Comparison of ENCODE assay signal across 11 cellular contexts in the genomic region with DNA sequence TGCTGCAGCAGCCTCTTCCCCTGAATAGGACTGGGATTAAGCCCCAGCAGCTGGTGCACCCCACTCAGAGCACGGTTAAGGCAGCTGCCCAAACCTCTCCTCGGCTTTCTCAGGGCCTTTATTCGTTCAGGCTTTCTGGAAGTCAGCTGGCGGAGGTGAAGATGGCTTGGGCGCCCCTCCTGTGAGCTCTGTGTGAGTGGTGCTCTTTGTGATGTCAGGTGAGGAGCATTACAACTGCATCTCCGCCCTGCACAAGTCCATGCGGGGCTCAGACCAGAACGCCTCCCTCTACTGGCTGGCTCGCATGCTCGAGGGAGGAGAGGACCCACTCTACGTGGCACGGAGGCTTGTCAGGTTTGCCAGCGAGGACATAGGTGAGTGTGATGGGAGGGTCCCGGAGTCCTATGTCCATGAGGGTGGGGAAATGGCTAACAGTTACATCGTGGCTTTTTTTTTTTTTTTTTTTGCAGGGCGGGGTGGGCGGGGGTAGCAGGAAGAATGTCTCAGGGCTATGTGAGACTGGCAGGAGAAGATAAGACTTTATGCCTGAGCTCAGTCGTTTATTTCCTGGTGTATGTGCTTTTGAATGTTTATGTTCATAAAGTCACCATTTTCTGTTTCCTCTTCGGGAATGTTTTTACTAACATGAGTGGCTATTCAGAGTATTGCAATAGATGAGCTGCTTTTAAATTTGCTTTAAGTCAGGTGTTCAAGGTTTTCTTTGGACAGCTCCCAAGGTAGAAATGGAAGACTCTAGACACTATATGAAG. TPM values are rescaled to one million over a fixed set of nuclear protein-coding genes. Genes with fewer than 3 reads are reported as not detected.
DNase-seq lines count a peak whose midpoint lies in the region; ATAC-seq and TF ChIP-seq lines count a peak whose summit lies in the region.
"Had no signal": no experiment of that assay in that cellular context is flagged by ENCODE, and none has a peak within 500 bp of the region (broad histone marks: within the 10 kb centered on the region; RNA-seq: fewer than 3 reads in every experiment).

No MANE protein-coding gene starts in this region.

- no peak for TF ChIP-seq RAD21 in HCT116 (IDR thresholded peaks at IDR 0.05; ENCODE audit: low read depth)

- H3K27me3 Mint-ChIP-seq in glutamatergic neuron (ENCODE audit: unreplicated experiment) = peaks cover 8% of the 10 kb centered on the region

- H3K4me2 ChIP-seq in HCT116 (ENCODE audit: low read length) = no peak overlapping the region
- no peak overlapping the region for H3K4me2 ChIP-seq in GM23248 (ENCODE audit: unreplicated experiment)

- H2AFZ ChIP-seq in HCT116 (ENCODE audit: low read depth, low read length, poor library complexity, severe bottlenecking) (no peak overlapping the region), GM23248 (no peak overlapping the region)

- no peaks in the 10 kb centered on the region for H4K20me1 ChIP-seq in HCT116 (ENCODE audit: insufficient read depth)
- no peaks in the 10 kb centered on the region for H4K20me1 ChIP-seq in GM23248 (ENCODE audit: insufficient read depth)

- POLR2A ChIA-PET in HCT116 (lab: Charles Lee) = interaction anchor here (1.1 kb wide), 1 partner anchor 12 kb away, joined by 4 read pairs; no protein-coding TSS in a partner anchor

- RAD21 ChIA-PET in HCT116 (lab: Charles Lee; ENCODE audit: low non-redundant PET in 1 of 2, low total read pairs in 2 of 2, uncharacterized antibody in 2 of 2, unreplicated experiment in 2 of 2) = no interaction called here

- DNase-seq in HCT116 (ENCODE audit: low read depth, low spot score) (no peak), UCSD-AML1 (lab: John Stamatoyannopoulos, UW; ENCODE audit: unreplicated experiment) (peak; percentile 41), glutamatergic neuron (peak; percentile 45), psoas muscle (no peak), esophagus muscularis mucosa (ENCODE audit: extremely low spot score) (no peak), GM23248 (no peak)
- DNase-seq: NCI-H2029; stimulated activated CD4-positive, alpha-beta T cell treated with anti-CD3 and anti-CD28 coated beads, Interleukin-4, amount 100 ng/mL, for 4 hours had no signal

- no peak overlapping the region for H3K9ac ChIP-seq in HCT116 (ENCODE audit: low read length)
- no peak overlapping the region for H3K9ac ChIP-seq in GM23248

- in situ Hi-C loops in GM23248 (cut with MboI) = no loop called here

- H3K79me2 ChIP-seq in HCT116 (ENCODE audit: insufficient read depth, low read length) (peaks cover 79% of the 10 kb centered on the region), GM23248 (ENCODE audit: insufficient read depth) (peaks cover 92% of the 10 kb centered on the region)

- intact Hi-C loops in HCT116 (cut with micrococcal nuclease) (no loop called here), psoas muscle (cut with DNase I) (no loop called here), esophagus muscularis mucosa (cut with DNase I) (no loop called here)

- no peaks in the 10 kb centered on the region for H3K9me2 ChIP-seq in HCT116 (ENCODE audit: insufficient read depth)
- H3K9me2 ChIP-seq in GM23248 (ENCODE audit: insufficient read depth) = no peaks in the 10 kb centered on the region

- no TSS peak for BruUV-seq in HCT116 (replicated peaks; lab: Mats Ljungman, UMichigan)

- no peaks in the 10 kb centered on the region for H3F3A ChIP-seq in GM23248 (ENCODE audit: insufficient read depth)

- peak overlapping the region; percentile 68 for H3K4me3 Mint-ChIP-seq in glutamatergic neuron (ENCODE audit: unreplicated experiment)
- H3K4me3 Mint-ChIP-seq: neural crest cell had no signal

- CTCF ChIA-PET in HCT116 (lab: Charles Lee) = interaction anchor here (0.6 to 1.6 kb wide), 4 partner anchors 8 to 188 kb away, joined by 3 to 4 read pairs (median 3); partner anchors contain the start of gene SERPINB6

- 54 to 65% (median 59%) methylated on average over 18 to 19 of the region's 19 CpGs for WGBS in psoas muscle, 3 donors
- 57% methylated on average over 17 of the region's 19 CpGs for WGBS in esophagus muscularis mucosa
- 86 to 89% methylated on average over 19 of the region's 19 CpGs for WGBS in GM23248 (ENCODE audit: low coverage in 1 of 2, low lambda C conversion rate in 2 of 2, missing lambda C conversion rate in 2 of 2), 2 experiments

- H3K4me1 ChIP-seq in HCT116 (ENCODE audit: control insufficient read depth in 1 of 2, insufficient read depth in 2 of 2, low read length in 2 of 2) (peaks cover 0 to 8% of the 10 kb centered on the region in 2 experiments; a peak in 1 of 4 replicates), psoas muscle (peaks cover 28% of the 10 kb centered on the region), esophagus muscularis mucosa (peaks cover 0 to 11% (median 5%) of the 10 kb centered on the region in 4 donors), GM23248 (ENCODE audit: insufficient read depth) (no peaks in the 10 kb centered on the region)

- H3K4me1 Mint-ChIP-seq in glutamatergic neuron (ENCODE audit: low read depth, unreplicated experiment) = peaks cover 51% of the 10 kb centered on the region

- ATAC-seq in HCT116 (peak; percentile 70), psoas muscle (peak; percentile 25 to 51 (median 40)), GM18909 (IDR thresholded peaks at IDR 0.05; ENCODE audit: poor library complexity, unreplicated experiment) (no peak)

- H3K27ac Mint-ChIP-seq in glutamatergic neuron (ENCODE audit: unreplicated experiment) = peak overlapping the region; percentile 97

- H3K9me3 ChIP-seq in HCT116 (ENCODE audit: control insufficient read depth in 1 of 2, insufficient read depth in 1 of 2, low read depth in 1 of 2, low read length in 2 of 2) (no peaks in the 10 kb centered on the region), psoas muscle (no peaks in the 10 kb centered on the region), esophagus muscularis mucosa (no peaks in the 10 kb centered on the region), GM23248 (ENCODE audit: low read depth) (no peaks in the 10 kb centered on the region)

- H3K27ac ChIP-seq in HCT116 (ENCODE audit: low read depth, low read length) (no peak overlapping the region), psoas muscle (peak overlapping the region; percentile 39), esophagus muscularis mucosa (replicated peaks in 1 of 4) (no peak overlapping the region), GM23248 (no peak overlapping the region)
- H3K27ac ChIP-seq: coronary artery had no signal

- H3K36me3 Mint-ChIP-seq in glutamatergic neuron (ENCODE audit: unreplicated experiment) = no peaks in the 10 kb centered on the region

- TF ChIP-seq CTCF in HCT116 (IDR thresholded peaks at IDR 0.05 in 2 of 3, conservative IDR thresholded peaks at IDR 0.05 in 1 of 3; ENCODE audit: borderline replicate concordance in 1 of 3, insufficient read depth in 1 of 3, low read depth in 2 of 3, low read length in 2 of 3) (0 out of 6 replicates have a peak, but pooled peaks of 1 of the 3 experiments have one; percentile 16), glutamatergic neuron (IDR thresholded peaks at IDR 0.05; ENCODE audit: partially characterized antibody, unreplicated experiment) (no peak), psoas muscle (IDR thresholded peaks at IDR 0.05) (no peak), esophagus muscularis mucosa (IDR thresholded peaks at IDR 0.05) (peak in 1 of 3 experiments; percentile 2)

- TF ChIP-seq POLR2A in HCT116 (IDR thresholded peaks at IDR 0.05; ENCODE audit: borderline replicate concordance, extremely low read depth, insufficient read depth, insufficient read length) (no peak), esophagus muscularis mucosa (IDR thresholded peaks at IDR 0.05; ENCODE audit: low read depth) (no peak)

- peaks cover 42 to 48% of the 10 kb centered on the region in 2 experiments; a peak in 3 of 4 replicates for H3K36me3 ChIP-seq in HCT116 (ENCODE audit: control insufficient read depth in 1 of 2, insufficient read depth in 2 of 2, low read length in 2 of 2)
- peaks cover 5 to 56% of the 10 kb centered on the region in 2 donors for H3K36me3 ChIP-seq in psoas muscle (ENCODE audit: insufficient read depth in 1 of 2, low read depth in 1 of 2)
- H3K36me3 ChIP-seq in esophagus muscularis mucosa = peaks cover 7 to 93% (median 64%) of the 10 kb centered on the region in 4 donors
- peaks cover 6% of the 10 kb centered on the region; the same call in 1 of the 2 replicates for H3K36me3 ChIP-seq in GM23248 (ENCODE audit: low read depth)

- H3K27me3 ChIP-seq in HCT116 (ENCODE audit: insufficient read depth, low read length) (no peaks in the 10 kb centered on the region), psoas muscle (ENCODE audit: insufficient read depth in 3 of 3, low read length in 2 of 3) (no peaks in the 10 kb centered on the region), esophagus muscularis mucosa (no peaks in the 10 kb centered on the region), GM23248 (replicated peaks; ENCODE audit: insufficient read depth) (no peaks in the 10 kb centered on the region)

- TF ChIP-seq EP300 in esophagus muscularis mucosa (IDR thresholded peaks at IDR 0.05) = no peak

- H3K9me3 Mint-ChIP-seq in glutamatergic neuron (ENCODE audit: unreplicated experiment) = peaks cover 13% of the 10 kb centered on the region
- H3K9me3 Mint-ChIP-seq: neural crest cell had no signal

- H3K4me3 ChIP-seq in HCT116 (replicated peaks in 1 of 2; ENCODE audit: low read depth in 1 of 2, low read length in 2 of 2) = no peak overlapping the region
- no peak overlapping the region for H3K4me3 ChIP-seq in psoas muscle
- H3K4me3 ChIP-seq in esophagus muscularis mucosa = no peak overlapping the region
- no peak overlapping the region for H3K4me3 ChIP-seq in GM23248
- H3K4me3 ChIP-seq: coronary artery had no signal

RNA-seq across cellular contexts. Expression of gene WRNIP1, which starts 18.2 kb away (rescaled TPM):
- total RNA-seq in HCT116 (2021; ENCODE audit: unreplicated experiment) (78.8 TPM), glutamatergic neuron (ENCODE audit: unreplicated experiment) (46.5 TPM), psoas muscle (10 to 100 TPM; 26.5 to 53.3 (median 41.3) TPM), esophagus muscularis mucosa (10 to 100 TPM; 55.2 to 77.2 (median 63.7) TPM)
- polyA plus RNA-seq in HCT116 (2012) = 73.0 and 89.0 TPM in 2 replicates
- polyA plus RNA-seq in psoas muscle (10 to 100 TPM; 38.0 to 73.9 (median 56.4) TPM), GM23248 (2016; fragmentation: Nextera tagmentation; extraction: Ambion mirVana) (16.8 and 17.0 TPM in 2 replicates)
- total RNA-seq in GM23248 (2014; rRNA removed; shearing (Covaris generic)) = 63.1 and 64.9 TPM in 2 replicates

RNA-seq across cellular contexts. Expression of gene MYLK4, which starts 32.7 kb away (rescaled TPM):
- total RNA-seq in HCT116 (2021; ENCODE audit: unreplicated experiment) (0.27 TPM), glutamatergic neuron (ENCODE audit: unreplicated experiment) (0.49 TPM), psoas muscle (10 to 100 TPM in 1 of 4 donors, 1 to 10 TPM in 3; 1.2 to 23.4 (median 2.2) TPM), esophagus muscularis mucosa (under 1 TPM; 0.33 to 0.45 (median 0.38) TPM)
- 0.13 and 0.16 TPM in 2 replicates for polyA plus RNA-seq in HCT116 (2012)
- polyA plus RNA-seq in psoas muscle (100 to 1,000 TPM in 1 of 3 donors, 10 to 100 TPM in 1, under 1 TPM in 1; 0.09 to 143 (median 30.0) TPM), GM23248 (2016; fragmentation: Nextera tagmentation; extraction: Ambion mirVana) (0.20 and 0.24 TPM in 2 replicates)
- 0.43 and 0.51 TPM in 2 replicates for total RNA-seq in GM23248 (2014; rRNA removed; shearing (Covaris generic))

RNA-seq across cellular contexts. Expression of gene SERPINB1, which starts 58.3 kb away (rescaled TPM):
- total RNA-seq in HCT116 (2021; ENCODE audit: unreplicated experiment) = 73.2 TPM
- 71.4 and 74.9 TPM in 2 replicates for polyA plus RNA-seq in HCT116 (2012)
- 8.2 TPM for total RNA-seq in glutamatergic neuron (ENCODE audit: unreplicated experiment)
- 10 to 100 TPM; 10.2 to 62.0 (median 52.2) TPM for total RNA-seq in psoas muscle
- 100 to 1,000 TPM in 1 of 3 donors, 10 to 100 TPM in 2; 28.1 to 131 (median 33.4) TPM for polyA plus RNA-seq in psoas muscle
- total RNA-seq in esophagus muscularis mucosa = 100 to 1,000 TPM in 1 of 4 donors, 10 to 100 TPM in 3; 23.3 to 123 (median 29.9) TPM
- 13.8 and 28.3 TPM in 2 replicates for total RNA-seq in GM23248 (2014; rRNA removed; shearing (Covaris generic))
- 32.5 and 32.8 TPM in 2 replicates for polyA plus RNA-seq in GM23248 (2016; fragmentation: Nextera tagmentation; extraction: Ambion mirVana)

Comparison
In these comparisons a context has a peak if more than half of its experiments do, and no peak if none do; other contexts are left out.
1. DNase-seq: peak in UCSD-AML1 (single experiment) and glutamatergic neuron (single experiment); none in HCT116 (single experiment), psoas muscle (0 of 2), esophagus muscularis mucosa (single experiment) and GM23248 (single experiment).